ENCODE assay signal across 8 cellular contexts in genomic region chr5:137753227-137753985, GRCh38. TPM values are rescaled to one million over a fixed set of nuclear protein-coding genes. Genes with fewer than 3 reads are reported as not detected.
A peak's percentile ranks its signal among the peaks of the same experiment; 100 is the strongest.
DNase-seq lines count a peak whose midpoint lies in the region; ATAC-seq and TF ChIP-seq lines count a peak whose summit lies in the region.

No MANE protein-coding gene starts in this region.

- H4K20me1 ChIP-seq in SK-N-SH (ENCODE audit: insufficient read depth) (peaks cover 53% of the 10 kb centered on the region), hepatocyte (ENCODE audit: insufficient read depth, poor library complexity, severe bottlenecking) (peaks cover 50% of the 10 kb centered on the region)

- H3K9me3 ChIP-seq in SK-N-SH, result no peaks in the 10 kb centered on the region
- H3K9me3 ChIP-seq in hepatocyte (ENCODE audit: low read depth), result no peaks in the 10 kb centered on the region

- peaks cover 8% of the 10 kb centered on the region for H3F3A ChIP-seq in SK-N-SH (replicated peaks; ENCODE audit: insufficient read depth)

- CTCF ChIA-PET in SK-N-SH (lab: Yijun Ruan, JAX), result interaction anchor here (0.6 to 2.0 kb wide), 10 partner anchors 12 to 609 kb away, joined by 3 to 10 read pairs (median 4); no protein-coding TSS in a partner anchor

- H3K27ac ChIP-seq in SK-N-SH (ENCODE audit: low read depth in 2 of 2, low read length in 1 of 2), result peak overlapping the region; percentile 97
- H3K27ac ChIP-seq in hepatocyte, result peak overlapping the region; percentile 97

- H3K4me3 Mint-ChIP-seq in HFFc6, result peak overlapping the region; percentile 99

- peak overlapping the region; percentile 99 for H3K9ac ChIP-seq in SK-N-SH

- H3K27me3 ChIP-seq in SK-N-SH (ENCODE audit: insufficient read depth) (no peaks in the 10 kb centered on the region), hepatocyte (no peaks in the 10 kb centered on the region)

- TF ChIP-seq EP300 in SK-N-SH (IDR thresholded peaks at IDR 0.05; ENCODE audit: borderline replicate concordance in 1 of 2, low read depth in 1 of 2, low read length in 1 of 2), result no peak

- POLR2A ChIA-PET in SK-N-SH (lab: Yijun Ruan, JAX), result interaction anchor here (0.7 to 1.8 kb wide), 6 partner anchors 11 to 358 kb away, joined by 3 to 7 read pairs (median 4); partner anchors contain the start of gene PKD2L2

- H3K4me1 Mint-ChIP-seq in HFFc6 (ENCODE audit: low read depth), result peaks cover 22% of the 10 kb centered on the region; the same call in 1 of the 2 replicates

- TF ChIP-seq CTCF in HFFc6 (IDR thresholded peaks at IDR 0.05) (no peak; the same call in 1 of the 2 replicates), SK-N-SH (IDR thresholded peaks at IDR 0.05) (no peak), hepatocyte (IDR thresholded peaks at IDR 0.05; ENCODE audit: poor library complexity) (no peak)

- peak overlapping the region; percentile 100 for H3K27ac Mint-ChIP-seq in HFFc6

- H3K9me3 Mint-ChIP-seq in HFFc6, result no peaks in the 10 kb centered on the region

- peak; percentile 19 for DNase-seq in G401 (ENCODE audit: low spot score)
- DNase-seq in HFFc6, result no peak
- peak; percentile 48 for DNase-seq in SK-N-SH
- DNase-seq in anterior cingulate cortex (lab: John Stamatoyannopoulos, UW), result peak in 31 of 58 donors; percentile 16 to 76 (median 57)
- DNase-seq in hepatocyte (ENCODE audit: low spot score), result peak; percentile 37
- no peak for DNase-seq in skeletal muscle cell (ENCODE audit: low read depth)

- in situ Hi-C loops in G401 (cut with HindIII; ENCODE audit: low sequenced_read_pairs), result no loop called here

- H3K9me2 ChIP-seq in SK-N-SH (no peaks in the 10 kb centered on the region), hepatocyte (replicated peaks; ENCODE audit: insufficient read depth) (no peaks in the 10 kb centered on the region)

- 0% methylated on average over 32 of the region's 83 CpGs for WGBS in SK-N-SH (ENCODE audit: low lambda C conversion rate)
- WGBS in hepatocyte (ENCODE audit: low lambda C conversion rate, missing lambda C conversion rate), result 2% methylated on average over 82 of the region's 83 CpGs

- H3K4me2 ChIP-seq in SK-N-SH, result peak overlapping the region; percentile 96
- H3K4me2 ChIP-seq in hepatocyte, result peak overlapping the region; percentile 87

- peaks cover 57% of the 10 kb centered on the region for H3K79me2 ChIP-seq in SK-N-SH (ENCODE audit: insufficient read depth)
- H3K79me2 ChIP-seq in hepatocyte, result peaks cover 55% of the 10 kb centered on the region

- no peak for ATAC-seq in HG03520 (IDR thresholded peaks at IDR 0.05; ENCODE audit: unreplicated experiment)
- no peak for ATAC-seq in GM19395 (IDR thresholded peaks at IDR 0.05; ENCODE audit: unreplicated experiment)

- peaks cover 7% of the 10 kb centered on the region for H3K27me3 Mint-ChIP-seq in HFFc6 (ENCODE audit: insufficient read depth)

- H3K4me3 ChIP-seq in SK-N-SH (ENCODE audit: low read depth in 2 of 2, low read length in 1 of 2) (peak overlapping the region; percentile 93 to 94), hepatocyte (peak overlapping the region; percentile 84), skeletal muscle cell (ENCODE audit: low read depth, low read length) (peak overlapping the region; percentile 95)

- H3K4me1 ChIP-seq in SK-N-SH (ENCODE audit: control insufficient read depth in 1 of 2, insufficient read depth in 2 of 2, low read depth in 1 of 2, low read length in 1 of 2) (peaks cover 0 to 6% of the 10 kb centered on the region in 2 experiments; a peak in 2 of 4 replicates), hepatocyte (ENCODE audit: insufficient read depth) (peaks cover 28% of the 10 kb centered on the region)

- H3K36me3 Mint-ChIP-seq in HFFc6 (ENCODE audit: low read depth), result peaks cover 35% of the 10 kb centered on the region

- H2AFZ ChIP-seq in SK-N-SH (ENCODE audit: low read depth), result no peak overlapping the region
- no peak overlapping the region for H2AFZ ChIP-seq in hepatocyte

- no peak for TF ChIP-seq RAD21 in SK-N-SH (IDR thresholded peaks at IDR 0.05; ENCODE audit: low read length)

- H3K36me3 ChIP-seq in SK-N-SH (replicated peaks in 1 of 2; ENCODE audit: control insufficient read depth in 1 of 2, insufficient read depth in 2 of 2, low read length in 1 of 2) (peaks cover 28 to 32% of the 10 kb centered on the region in 2 experiments), hepatocyte (replicated peaks; ENCODE audit: insufficient read depth, low read depth) (no peaks in the 10 kb centered on the region)

TF ChIP-seq in SK-N-SH, 30 proteins besides CTCF, POLR2A, EP300 and RAD21:
- no peak for TF ChIP-seq PBX3 (IDR thresholded peaks at IDR 0.05)
- no peak for TF ChIP-seq USF2 (IDR thresholded peaks at IDR 0.05; ENCODE audit: borderline replicate concordance, low read depth, low read length)
- no peak for TF ChIP-seq MAX (IDR thresholded peaks at IDR 0.05; ENCODE audit: low read depth)
- TF ChIP-seq CHD2 (IDR thresholded peaks at IDR 0.05; ENCODE audit: low read length, partially characterized antibody), result peak; percentile 14
- no peak for TF ChIP-seq TAF1 (IDR thresholded peaks at IDR 0.05; ENCODE audit: borderline replicate concordance, low read depth, low read length)
- TF ChIP-seq YY1 (IDR thresholded peaks at IDR 0.05; ENCODE audit: low read depth), result no peak
- TF ChIP-seq SIN3A (IDR thresholded peaks at IDR 0.05; ENCODE audit: borderline replicate concordance, low read depth, low read length), result peak; percentile 11; the same call in 1 of the 2 replicates

RNA-seq across cellular contexts. Expression of gene HNRNPA0, which starts 0.8 kb away (rescaled TPM):
- total RNA-seq in G401 (2014; rRNA removed; shearing (Covaris generic)), result 79.3 and 83.7 TPM in 2 replicates
- total RNA-seq in HFFc6 (2021; fragmentation: NEBNext Ultra II Directional; extraction: Animal tissue kit (Norgen Biotek cat#: 25700)), result 10 to 100 TPM; 20.3 to 23.0 (median 22.0) TPM
- 19.2 and 24.9 TPM in 2 replicates for polyA plus RNA-seq in SK-N-SH (2012; rRNA removed)
- polyA plus RNA-seq in SK-N-SH (2012; cell fraction: cytosol; rRNA removed), result 18.5 and 21.0 TPM in 2 replicates
- 12.0 TPM in 2 replicates for polyA plus RNA-seq in SK-N-SH (2012; cell fraction: nucleus; rRNA removed)
- total RNA-seq in hepatocyte, result 25.9 and 30.8 TPM in 2 replicates
- polyA plus RNA-seq in hepatocyte, result 13.1 and 15.8 TPM in 2 replicates

RNA-seq across cellular contexts. Expression of gene KLHL3, which starts 17.5 kb away (rescaled TPM):
- total RNA-seq in G401 (2014; rRNA removed; shearing (Covaris generic)), result 0.86 and 1.2 TPM in 2 replicates
- total RNA-seq in HFFc6 (2021; fragmentation: NEBNext Ultra II Directional; extraction: Animal tissue kit (Norgen Biotek cat#: 25700)), result 1 to 10 TPM in 2 of 6 experiments, under 1 TPM in 4; 0.25 to 1.3 (median 0.53) TPM
- 3.8 and 4.9 TPM in 2 replicates for polyA plus RNA-seq in SK-N-SH (2012; rRNA removed)
- 1.9 and 2.3 TPM in 2 replicates for polyA plus RNA-seq in SK-N-SH (2012; cell fraction: cytosol; rRNA removed)
- polyA plus RNA-seq in SK-N-SH (2012; cell fraction: nucleus; rRNA removed), result 22.2 and 23.7 TPM in 2 replicates
- total RNA-seq in hepatocyte, result 4.0 and 5.3 TPM in 2 replicates
- polyA plus RNA-seq in hepatocyte, result 1.4 and 3.3 TPM in 2 replicates

Comparison
In these comparisons a context has a peak if more than half of its experiments do, and no peak if none do; other contexts are left out.
1. DNase-seq: peak in G401 (single experiment), SK-N-SH (single experiment), anterior cingulate cortex (31 of 58) and hepatocyte (single experiment); none in HFFc6 (single experiment) and skeletal muscle cell (single experiment).
2. Peak in every context shown above with its lines, with median percentiles within 50 percentile points of each other: H3K4me3 ChIP-seq.